In genomic region chr19:10227215-10227971, GRCh38 we compare ENCODE assay signal across 9 cellular contexts. TPM values are rescaled to one million over a fixed set of nuclear protein-coding genes. Genes with fewer than 3 reads are reported as not detected.
DNase-seq lines count a peak whose midpoint lies in the region; ATAC-seq and TF ChIP-seq lines count a peak whose summit lies in the region.
"Had no signal": no experiment of that assay in that cellular context is flagged by ENCODE, and none has a peak within 500 bp of the region (broad histone marks: within the 10 kb centered on the region; RNA-seq: fewer than 3 reads in every experiment).

No MANE protein-coding gene starts in this region.

- DNase-seq in AG08395 (ENCODE audit: low spot score), result peak; percentile 53
- DNase-seq in RKO (ENCODE audit: low spot score), result peak; percentile 46
- DNase-seq in foreskin keratinocyte, result no peak
- peak; percentile 88 for DNase-seq in occipital lobe (lab: John Stamatoyannopoulos, UW)
- DNase-seq in GM19240 (ENCODE audit: insufficient read length, low spot score), result no peak
- DNase-seq in DMS114 treated with DMSO at 0.1 percent for 48 hours (lab: John Stamatoyannopoulos, UW; ENCODE audit: unreplicated experiment), result no peak
- DNase-seq: NCI-H524 had no signal

- no peaks in the 10 kb centered on the region for H3K27me3 ChIP-seq in foreskin keratinocyte

- H3K27ac ChIP-seq in foreskin keratinocyte, result no peak overlapping the region

- H3K4me1 ChIP-seq in foreskin keratinocyte, result no peaks in the 10 kb centered on the region

- TF ChIP-seq CTCF in foreskin keratinocyte (conservative IDR thresholded peaks at IDR 0.05), result peak; percentile 16

- ATAC-seq in foreskin keratinocyte (no peak), HG03095 (IDR thresholded peaks at IDR 0.05; ENCODE audit: unreplicated experiment) (no peak), GM21515 (IDR thresholded peaks at IDR 0.05; ENCODE audit: unreplicated experiment) (no peak)

RNA-seq across cellular contexts. Expression of gene S1PR2, which starts 3.7 kb away (rescaled TPM):
- total RNA-seq in foreskin keratinocyte, result 3.4 and 4.7 TPM in 2 replicates
- 2.2 and 2.5 TPM in 2 replicates for polyA plus RNA-seq in foreskin keratinocyte
- 4.7 TPM for total RNA-seq in occipital lobe

RNA-seq across cellular contexts. Expression of gene MRPL4, which starts 24.6 kb away (rescaled TPM):
- total RNA-seq in foreskin keratinocyte (80.3 and 94.6 TPM in 2 replicates), occipital lobe (8.9 TPM)
- polyA plus RNA-seq in foreskin keratinocyte, result 123 and 127 TPM in 2 replicates

RNA-seq across cellular contexts. Expression of gene DNMT1, which starts 32.6 kb away (rescaled TPM):
- total RNA-seq in foreskin keratinocyte (138 and 160 TPM in 2 replicates), occipital lobe (21.4 TPM)
- polyA plus RNA-seq in foreskin keratinocyte, result 87.8 and 110 TPM in 2 replicates

RNA-seq across cellular contexts. Expression of gene ICAM1, which starts 43.5 kb away (rescaled TPM):
- total RNA-seq in foreskin keratinocyte (0.71 and 1.7 TPM in 2 replicates), occipital lobe (1.6 TPM)
- polyA plus RNA-seq in foreskin keratinocyte, result 0.56 and 1.3 TPM in 2 replicates

RNA-seq across cellular contexts. Expression of gene ICAM4, which starts 59.4 kb away (rescaled TPM):
- 0.49 and 0.71 TPM in 2 replicates for total RNA-seq in foreskin keratinocyte
- 0.51 and 1.8 TPM in 2 replicates for polyA plus RNA-seq in foreskin keratinocyte
- total RNA-seq in occipital lobe, result 0.16 TPM

Comparison
In these comparisons a context has a peak if more than half of its experiments do, and no peak if none do; other contexts are left out.
1. DNase-seq: peak in AG08395 (single experiment), RKO (single experiment) and occipital lobe (single experiment); none in foreskin keratinocyte (0 of 2), GM19240 (single experiment) and DMS114 treated with DMSO at 0.1 percent for 48 hours (single experiment).